8 cellular contexts compared by ENCODE assay signal in the genomic region with DNA sequence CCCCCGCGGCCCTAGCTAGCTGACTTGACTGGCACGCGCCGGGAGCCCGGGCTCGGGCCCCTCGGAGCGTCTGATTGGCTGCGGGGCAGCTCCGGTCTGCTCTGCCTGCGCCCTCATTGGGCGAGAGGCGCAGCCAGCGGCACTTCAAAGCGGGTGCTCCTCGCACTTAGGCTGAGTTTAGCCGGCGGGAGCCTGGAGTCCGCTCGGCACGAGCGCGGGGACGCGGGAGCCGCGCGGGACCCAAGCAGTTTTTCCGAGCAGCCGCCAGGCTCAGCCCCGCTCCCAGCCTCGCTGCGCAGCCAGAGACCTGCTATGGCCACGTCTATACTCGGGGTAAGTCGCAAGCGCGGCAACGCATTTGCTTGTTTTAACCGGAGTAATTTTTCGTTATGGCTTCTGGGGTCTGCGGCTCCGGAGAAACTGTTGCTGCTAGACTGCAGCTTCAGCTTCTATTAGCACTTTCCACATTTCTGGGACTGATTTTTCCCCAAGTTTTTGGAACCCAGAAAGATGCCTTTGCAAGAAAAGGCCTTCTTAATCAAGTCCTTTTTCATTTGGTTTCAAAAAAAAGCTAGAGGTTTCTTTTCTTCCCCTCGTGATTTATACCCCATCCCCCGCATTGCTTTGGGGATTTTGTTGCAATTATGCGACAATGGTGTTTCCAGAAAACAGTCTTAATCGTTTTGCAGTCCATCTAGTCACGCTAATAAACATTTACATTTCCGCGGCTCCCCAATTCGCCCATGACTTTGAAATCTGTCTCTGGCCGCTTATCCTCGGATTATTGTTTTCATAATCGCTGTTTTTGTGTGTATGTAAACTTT. TPM values are rescaled to one million over a fixed set of nuclear protein-coding genes. Genes with fewer than 3 reads are reported as not detected.
A peak's percentile ranks its signal among the peaks of the same experiment; 100 is the strongest.
DNase-seq lines count a peak whose midpoint lies in the region; ATAC-seq and TF ChIP-seq lines count a peak whose summit lies in the region.

A gene (plus strand): TSS at position 174 of the 824 bp plus-strand sequence. CDS start 139 bp downstream, at position 313.

- no peaks in the 10 kb centered on the region for H3K9me3 Mint-ChIP-seq in nephron

- TF ChIP-seq CTCF in AG04449 (IDR thresholded peaks at IDR 0.05; ENCODE audit: insufficient read depth, low read length, missing control alignments) (no peak), GM12864 (IDR thresholded peaks at IDR 0.05; ENCODE audit: low read depth, low read length, missing control alignments) (no peak), dorsolateral prefrontal cortex (IDR thresholded peaks at IDR 0.05 in 54 of 56, conservative IDR thresholded peaks at IDR 0.05 in 2 of 56; ENCODE audit: low read depth in 1 of 56, partially characterized antibody in 56 of 56) (no peak), nephron (IDR thresholded peaks at IDR 0.05; ENCODE audit: unreplicated experiment in 3 of 3) (no peak)

- H3K27ac ChIP-seq in dorsolateral prefrontal cortex = peak within 1 kb of the TSS in 1 of 59 donors; percentile 37

- peaks cover 49 to 100% (median 99%) of the 10 kb centered on the region in 45 donors for H3K27me3 ChIP-seq in dorsolateral prefrontal cortex

- DNase-seq in AG04449 (ENCODE audit: low read depth, low spot score) (no peak), GM12864 (ENCODE audit: low read depth) (no peak), OCI-M1 (lab: John Stamatoyannopoulos, UW) (peak; percentile 54), dorsolateral prefrontal cortex (peak in 1 of 10 donors; percentile 51), cortex of kidney (lab: John Stamatoyannopoulos, UW) (no peak), kidney tubule cell (ENCODE audit: low spot score) (no peak)

- peak within 1 kb of the TSS; percentile 65 to 81 (median 74) for H3K4me3 Mint-ChIP-seq in nephron

- intact Hi-C loops in dorsolateral prefrontal cortex (cut with DNase I) = loop anchor here (5.0 to 10.0 kb wide), 3 partner anchors 370 to 1792 kb away; a partner anchor contains a TSS

- CTCF ChIA-PET in AG04449 (lab: Yijun Ruan, JAX) = interaction anchor here (1.2 to 3.1 kb wide), 2 partner anchors 10 to 13 kb away, joined by 3 to 11 read pairs; no protein-coding TSS in a partner anchor

- no peak for ATAC-seq in HG03460 (IDR thresholded peaks at IDR 0.05; ENCODE audit: unreplicated experiment)

- H3K27ac Mint-ChIP-seq in nephron = no peak within 1 kb of the TSS

- peaks cover 21% of the 10 kb centered on the region for H3K4me1 Mint-ChIP-seq in nephron

- H3K36me3 Mint-ChIP-seq in nephron (ENCODE audit: low read depth) = no peaks in the 10 kb centered on the region

- H3K4me3 ChIP-seq in AG04449 (ENCODE audit: low read depth, low read length) (peak within 1 kb of the TSS; percentile 66), GM12864 (ENCODE audit: low read depth, low read length) (peak within 1 kb of the TSS; percentile 58), dorsolateral prefrontal cortex (peak within 1 kb of the TSS in 45 of 59 donors; percentile 4 to 57 (median 34))

- POLR2A ChIA-PET in AG04449 (lab: Yijun Ruan, JAX) = no interaction called here

- peaks cover 100% of the 10 kb centered on the region for H3K27me3 Mint-ChIP-seq in nephron (ENCODE audit: low read depth)

RNA-seq across cellular contexts. Expression of the gene that starts here (rescaled TPM):
- 1 to 10 TPM; 1.3 to 7.0 (median 3.9) TPM for total RNA-seq in dorsolateral prefrontal cortex
